1 cellular context compared by ENCODE assay signal in genomic region chr9:123299558-123300126, GRCh38.
TF ChIP-seq lines count a peak whose summit lies in the region.

No MANE protein-coding gene starts in this region.

TF ChIP-seq in K562, 482 proteins besides CTCF, POLR2A, EP300 and RAD21 (continues in another document):
- TF ChIP-seq NONO (IDR thresholded peaks at IDR 0.05; ENCODE audit: low read depth in 2 of 2, low read length in 1 of 2) = no peak
- TF ChIP-seq ETV5 (CRISPR knock-in tag; IDR thresholded peaks at IDR 0.05; ENCODE audit: low read depth) = 0 out of 2 replicates have a peak, but pooled peaks have one; percentile 32
- peak in 1 of 2 experiments; percentile 32; a peak in 1 of 4 replicates for TF ChIP-seq FOXK2 (conservative IDR thresholded peaks at IDR 0.05 in 1 of 2, IDR thresholded peaks at IDR 0.05 in 1 of 2; ENCODE audit: low read depth in 2 of 2)
- TF ChIP-seq ZEB2 (IDR thresholded peaks at IDR 0.05) = 0 out of 2 replicates have a peak, but pooled peaks have one; percentile 22
- TF ChIP-seq ETV1 (tag; conservative IDR thresholded peaks at IDR 0.05; ENCODE audit: low read depth) = peak; percentile 57
- peak; percentile 54 for TF ChIP-seq TBP (optimal IDR thresholded peaks at IDR 0.05; ENCODE audit: low read depth, low read length)
- TF ChIP-seq FOSL1 (tag; conservative IDR thresholded peaks at IDR 0.05) = 0 out of 2 replicates have a peak, but pooled peaks have one; percentile 16
- peak in 1 of 2 experiments; percentile 28; a peak in 1 of 4 replicates for TF ChIP-seq UBTF (IDR thresholded peaks at IDR 0.05; ENCODE audit: borderline replicate concordance in 1 of 2, low read depth in 2 of 2, low read length in 2 of 2)
- TF ChIP-seq ZNF395 (CRISPR knock-in tag; IDR thresholded peaks at IDR 0.05) = peak; percentile 75
- no peak for TF ChIP-seq BCLAF1 (IDR thresholded peaks at IDR 0.05; ENCODE audit: borderline replicate concordance in 1 of 2, control insufficient read depth in 1 of 2, low read depth in 2 of 2, low read length in 1 of 2)
- TF ChIP-seq SMAD4 (CRISPR knock-in tag; conservative IDR thresholded peaks at IDR 0.05) = peak; percentile 67; the same call in 1 of the 2 replicates
- no peak for TF ChIP-seq JUN (IDR thresholded peaks at IDR 0.05; ENCODE audit: borderline replicate concordance, low read depth, low read length)
- TF ChIP-seq JUN (CRISPR knock-in tag; IDR thresholded peaks at IDR 0.05; ENCODE audit: borderline replicate concordance) = no peak
- TF ChIP-seq ELF1 (tag; IDR thresholded peaks at IDR 0.05) = no peak
- TF ChIP-seq ZFP91 (CRISPR knock-in tag; IDR thresholded peaks at IDR 0.05) = peak; percentile 78
- no peak for TF ChIP-seq CBFA2T3 (IDR thresholded peaks at IDR 0.05)
- TF ChIP-seq HDGF (IDR thresholded peaks at IDR 0.05) = 0 out of 2 replicates have a peak, but pooled peaks have one; percentile 28
- TF ChIP-seq MTA3 (IDR thresholded peaks at IDR 0.05; ENCODE audit: borderline replicate concordance) = peak; percentile 64; the same call in 1 of the 2 replicates
- TF ChIP-seq MYC (IDR thresholded peaks at IDR 0.05; ENCODE audit: low read depth, low read length) = peak; percentile 85
- no peak for TF ChIP-seq MYC (CRISPR knock-in tag; IDR thresholded peaks at IDR 0.05; ENCODE audit: borderline replicate concordance, low read depth)
- TF ChIP-seq PRMT5 (CRISPR knock-in tag; IDR thresholded peaks at IDR 0.05) = no peak
- peak; percentile 100 for TF ChIP-seq ZFP36 (IDR thresholded peaks at IDR 0.05; ENCODE audit: low read depth, low read length, partially characterized antibody)
- 0 out of 2 replicates have a peak, but pooled peaks have one; percentile 45 for TF ChIP-seq SMARCA4 (IDR thresholded peaks at IDR 0.05)
- no peak for TF ChIP-seq ZKSCAN1 (IDR thresholded peaks at IDR 0.05; ENCODE audit: low read depth, low read length)
- TF ChIP-seq GTF3C2 (IDR thresholded peaks at IDR 0.05; ENCODE audit: borderline replicate concordance, extremely low read depth, insufficient read length) = peak; percentile 77
- 0 out of 2 replicates have a peak, but pooled peaks have one; percentile 71 for TF ChIP-seq ZNF175 (CRISPR knock-in tag; IDR thresholded peaks at IDR 0.05; ENCODE audit: low read depth)
- TF ChIP-seq HES1 (IDR thresholded peaks at IDR 0.05; ENCODE audit: low read depth) = no peak
- 0 out of 2 replicates have a peak, but pooled peaks have one; percentile 25 for TF ChIP-seq ZKSCAN8 (CRISPR knock-in tag; IDR thresholded peaks at IDR 0.05)
- TF ChIP-seq MXD1 (CRISPR knock-in tag; IDR thresholded peaks at IDR 0.05; ENCODE audit: borderline replicate concordance, poor library complexity, severe bottlenecking) = no peak
- no peak for TF ChIP-seq ZNF212 (CRISPR knock-in tag; IDR thresholded peaks at IDR 0.05)
- TF ChIP-seq CLOCK (CRISPR knock-in tag; IDR thresholded peaks at IDR 0.05; ENCODE audit: borderline replicate concordance) = no peak
- peak in 1 of 2 experiments; percentile 23 for TF ChIP-seq AFF1 (IDR thresholded peaks at IDR 0.05; ENCODE audit: low read depth in 1 of 2, partially characterized antibody in 2 of 2)
- TF ChIP-seq PKNOX1 (IDR thresholded peaks at IDR 0.05) = 0 out of 2 replicates have a peak, but pooled peaks have one; percentile 3
- no peak for TF ChIP-seq ID3 (CRISPR knock-in tag; IDR thresholded peaks at IDR 0.05)
- TF ChIP-seq ID3 (tag; IDR thresholded peaks at IDR 0.05) = peak; percentile 58
